13 cellular contexts compared by ENCODE assay signal in genomic region chr10:51137741-51138529, GRCh38.
A peak's percentile ranks its signal among the peaks of the same experiment; 100 is the strongest.
DNase-seq lines count a peak whose midpoint lies in the region; ATAC-seq and TF ChIP-seq lines count a peak whose summit lies in the region.
"Had no signal": no experiment of that assay in that cellular context is flagged by ENCODE, and none has a peak within 500 bp of the region (broad histone marks: within the 10 kb centered on the region; RNA-seq: fewer than 3 reads in every experiment).

No MANE protein-coding gene starts in this region.

- no peak for TF ChIP-seq CTCF in AG10803 (conservative IDR thresholded peaks at IDR 0.05; ENCODE audit: low read length)

- H3K27me3 Mint-ChIP-seq in activated T-helper 1 cell treated with anti-CD3 and anti-CD28 coated beads, Interleukin-12 subunit alpha, Interleukin-12 subunit beta, Interleukin-2, Interleukin-4 antibody, amounts not matched to agents 30 ng/mL and 10 ng/mL and 1 ng/mL, durations not matched to agents 14 hours and 24 hours and 36 hours (ENCODE audit: insufficient read depth), result no peaks in the 10 kb centered on the region
- H3K27me3 Mint-ChIP-seq: activated naive CD4-positive, alpha-beta T cell treated with anti-CD3 and anti-CD28 coated beads, Interleukin-2, amount 10 ng/mL, durations not matched to agents 7 days and 5 days had no signal

- no peaks in the 10 kb centered on the region for H3K36me3 Mint-ChIP-seq in activated T-helper 1 cell treated with anti-CD3 and anti-CD28 coated beads, Interleukin-12 subunit alpha, Interleukin-12 subunit beta, Interleukin-2, Interleukin-4 antibody, amounts not matched to agents 30 ng/mL and 10 ng/mL and 1 ng/mL, durations not matched to agents 14 hours and 24 hours and 36 hours (ENCODE audit: low read depth)
- H3K36me3 Mint-ChIP-seq: activated naive CD4-positive, alpha-beta T cell treated with anti-CD3 and anti-CD28 coated beads, Interleukin-2, amount 10 ng/mL, durations not matched to agents 7 days and 5 days had no signal

- no peak overlapping the region for H3K4me3 ChIP-seq in AG10803 (ENCODE audit: low read length)

- H3K4me3 Mint-ChIP-seq in activated T-helper 1 cell treated with anti-CD3 and anti-CD28 coated beads, Interleukin-12 subunit alpha, Interleukin-12 subunit beta, Interleukin-2, Interleukin-4 antibody, amounts not matched to agents 30 ng/mL and 10 ng/mL and 1 ng/mL, durations not matched to agents 14 hours and 24 hours and 36 hours, result no peak overlapping the region
- H3K4me3 Mint-ChIP-seq: activated naive CD4-positive, alpha-beta T cell treated with anti-CD3 and anti-CD28 coated beads, Interleukin-2, amount 10 ng/mL, durations not matched to agents 7 days and 5 days; T-helper 1 cell treated with Interleukin-12 subunit alpha and Interleukin-12 subunit beta and Interleukin-4 antibody, amounts not matched to agents 30 μg/mL and 1 μg/mL, for 36 hours had no signal

- peak; percentile 77 for ATAC-seq in GM21423 (IDR thresholded peaks at IDR 0.05; ENCODE audit: unreplicated experiment)

- no peaks in the 10 kb centered on the region for H3K4me1 Mint-ChIP-seq in activated T-helper 1 cell treated with anti-CD3 and anti-CD28 coated beads, Interleukin-12 subunit alpha, Interleukin-12 subunit beta, Interleukin-2, Interleukin-4 antibody, amounts not matched to agents 30 ng/mL and 10 ng/mL and 1 ng/mL, durations not matched to agents 14 hours and 24 hours and 36 hours (ENCODE audit: low read depth)
- H3K4me1 Mint-ChIP-seq: activated naive CD4-positive, alpha-beta T cell treated with anti-CD3 and anti-CD28 coated beads, Interleukin-2, amount 10 ng/mL, durations not matched to agents 7 days and 5 days had no signal

- intact Hi-C loops in activated T-helper 1 cell treated with anti-CD3 and anti-CD28 coated beads, Interleukin-12 subunit alpha, Interleukin-12 subunit beta, Interleukin-2, Interleukin-4 antibody, amounts not matched to agents 30 ng/mL and 10 ng/mL and 1 ng/mL, durations not matched to agents 14 hours and 24 hours and 36 hours (cut with micrococcal nuclease), result no loop called here

- H3K27ac Mint-ChIP-seq in activated T-helper 1 cell treated with anti-CD3 and anti-CD28 coated beads, Interleukin-12 subunit alpha, Interleukin-12 subunit beta, Interleukin-2, Interleukin-4 antibody, amounts not matched to agents 30 ng/mL and 10 ng/mL and 1 ng/mL, durations not matched to agents 14 hours and 24 hours and 36 hours, result no peak overlapping the region
- H3K27ac Mint-ChIP-seq: activated naive CD4-positive, alpha-beta T cell treated with anti-CD3 and anti-CD28 coated beads, Interleukin-2, amount 10 ng/mL, durations not matched to agents 7 days and 5 days; T-helper 1 cell treated with Interleukin-12 subunit alpha and Interleukin-12 subunit beta and Interleukin-4 antibody, amounts not matched to agents 30 μg/mL and 1 μg/mL, for 36 hours had no signal

- no peaks in the 10 kb centered on the region for H3K9me3 Mint-ChIP-seq in activated T-helper 1 cell treated with anti-CD3 and anti-CD28 coated beads, Interleukin-12 subunit alpha, Interleukin-12 subunit beta, Interleukin-2, Interleukin-4 antibody, amounts not matched to agents 30 ng/mL and 10 ng/mL and 1 ng/mL, durations not matched to agents 14 hours and 24 hours and 36 hours
- H3K9me3 Mint-ChIP-seq: T-helper 1 cell treated with Interleukin-12 subunit alpha and Interleukin-12 subunit beta and Interleukin-4 antibody, amounts not matched to agents 30 μg/mL and 1 μg/mL, for 36 hours had no signal

- DNase-seq in AG10803 (ENCODE audit: low read depth), result peak; percentile 90
- peak; percentile 62 for DNase-seq in HS-5 (ENCODE audit: low read depth)
- DNase-seq in fibroblast of peridontal ligament (ENCODE audit: extremely low read depth), result peak; percentile 57
- no peak for DNase-seq in ureter (ENCODE audit: low spot score)
- DNase-seq in NCI-H2196 (lab: John Stamatoyannopoulos, UW; ENCODE audit: unreplicated experiment), result no peak
- no peak for DNase-seq in activated T-helper 1 cell treated with anti-CD3 and anti-CD28 coated beads, Interleukin-12 subunit alpha, Interleukin-12 subunit beta, Interleukin-2, Interleukin-4 antibody, amounts not matched to agents 30 ng/mL and 10 ng/mL and 1 ng/mL, durations not matched to agents 14 hours and 24 hours and 36 hours (ENCODE audit: low spot score)
- DNase-seq in stimulated activated CD4-positive, alpha-beta T cell treated with anti-CD3 and anti-CD28 coated beads, Interleukin-2, amount 100 ng/mL, for 48 hours, result no peak
- DNase-seq: activated naive CD4-positive, alpha-beta T cell treated with anti-CD3 and anti-CD28 coated beads, Interleukin-2, amount 10 ng/mL, durations not matched to agents 7 days and 5 days; AML-193; midbrain; NCI-H1694 had no signal

Comparison
In these comparisons a context has a peak if more than half of its experiments do, and no peak if none do; other contexts are left out.
1. DNase-seq: peak in AG10803 (single experiment), HS-5 (single experiment) and fibroblast of peridontal ligament (single experiment); none in ureter (single experiment), NCI-H2196 (single experiment), activated T-helper 1 cell treated with anti-CD3 and anti-CD28 coated beads, Interleukin-12 subunit alpha, Interleukin-12 subunit beta, Interleukin-2, Interleukin-4 antibody, amounts not matched to agents 30 ng/mL and 10 ng/mL and 1 ng/mL, durations not matched to agents 14 hours and 24 hours and 36 hours (single experiment) and stimulated activated CD4-positive, alpha-beta T cell treated with anti-CD3 and anti-CD28 coated beads, Interleukin-2, amount 100 ng/mL, for 48 hours (0 of 2).